1 cellular context compared by ENCODE assay signal in genomic region chr16:48176635-48177408, GRCh38.
TF ChIP-seq lines count a peak whose summit lies in the region.

No MANE protein-coding gene starts in this region.

TF ChIP-seq in GM23338, 12 proteins besides CTCF, POLR2A, EP300 and RAD21 (continued from another document):
- TF ChIP-seq ZNF462 (CRISPR knock-in tag; IDR thresholded peaks at IDR 0.05), result no peak
- no peak for TF ChIP-seq STAT1 (IDR thresholded peaks at IDR 0.05; ENCODE audit: unreplicated experiment)
- no peak for TF ChIP-seq EZH2 (IDR thresholded peaks at IDR 0.05; ENCODE audit: low read depth, unreplicated experiment)
- TF ChIP-seq NANOG (IDR thresholded peaks at IDR 0.05; ENCODE audit: borderline replicate concordance), result no peak
- no peak for TF ChIP-seq REST (IDR thresholded peaks at IDR 0.05; ENCODE audit: unreplicated experiment)
- no peak for TF ChIP-seq POLR2AphosphoS5 (IDR thresholded peaks at IDR 0.05; ENCODE audit: low read depth)
